Comparison of ENCODE assay signal across 21 cellular contexts in genomic region chr15:38883987-38884386, GRCh38.
DNase-seq lines count a peak whose midpoint lies in the region.
"Had no signal": no experiment of that assay in that cellular context is flagged by ENCODE, and none has a peak within 500 bp of the region (broad histone marks: within the 10 kb centered on the region; RNA-seq: fewer than 3 reads in every experiment).

No MANE protein-coding gene starts in this region.

- H3K4me3 Mint-ChIP-seq in activated CD4-positive, alpha-beta T cell treated with anti-CD3 and anti-CD28 coated beads, Interleukin-2, amount 10 ng/mL, durations not matched to agents 24 days and 14 days, result no peak overlapping the region
- H3K4me3 Mint-ChIP-seq: activated T-cell treated with anti-CD3 and anti-CD28 coated beads, Interleukin-2, amount 50 U/mL, for 24 hours; CD4-positive, CD25-positive, alpha-beta regulatory T cell; stimulated activated naive CD8-positive, alpha-beta T cell treated with anti-CD3 and anti-CD28 coated beads, Interleukin-15, amount 100 ng/mL, for 72 hours; type B pancreatic cell had no signal

- H3K27me3 ChIP-seq in SJCRH30 (no peaks in the 10 kb centered on the region), mesenchymal stem cell (ENCODE audit: control insufficient read depth in 1 of 2, insufficient read depth in 1 of 2, low read length in 2 of 2) (no peaks in the 10 kb centered on the region)
- H3K27me3 ChIP-seq: breast epithelium had no signal

- H2BK15ac ChIP-seq in mesenchymal stem cell (ENCODE audit: low read depth, poor library complexity, severe bottlenecking), result no peak overlapping the region

- no peak overlapping the region for H3K27ac Mint-ChIP-seq in activated CD4-positive, alpha-beta T cell treated with anti-CD3 and anti-CD28 coated beads, Interleukin-2, amount 10 ng/mL, durations not matched to agents 24 days and 14 days
- H3K27ac Mint-ChIP-seq: activated T-cell treated with anti-CD3 and anti-CD28 coated beads, Interleukin-2, amount 50 U/mL, for 24 hours; CD4-positive, CD25-positive, alpha-beta regulatory T cell; stimulated activated naive CD8-positive, alpha-beta T cell treated with anti-CD3 and anti-CD28 coated beads, Interleukin-15, amount 100 ng/mL, for 72 hours; type B pancreatic cell had no signal

- peaks cover 11% of the 10 kb centered on the region for H3K27me3 Mint-ChIP-seq in activated CD4-positive, alpha-beta T cell treated with anti-CD3 and anti-CD28 coated beads, Interleukin-2, amount 10 ng/mL, durations not matched to agents 24 days and 14 days
- H3K27me3 Mint-ChIP-seq: CD4-positive, CD25-positive, alpha-beta regulatory T cell; stimulated activated naive CD8-positive, alpha-beta T cell treated with anti-CD3 and anti-CD28 coated beads, Interleukin-15, amount 100 ng/mL, for 72 hours; type B pancreatic cell had no signal

- WGBS in mesenchymal stem cell, result no CpG with 5 or more reads among the region's 1 CpG

- peaks cover 72% of the 10 kb centered on the region for H3K4me1 ChIP-seq in SJCRH30
- H3K4me1 ChIP-seq in mesenchymal stem cell (ENCODE audit: control insufficient read depth, insufficient read depth, low read depth, low read length), result peaks cover 4% of the 10 kb centered on the region
- H3K4me1 ChIP-seq: breast epithelium had no signal

- H3K27ac ChIP-seq in SJCRH30, result peak overlapping the region; percentile 94
- no peak overlapping the region for H3K27ac ChIP-seq in mesenchymal stem cell (ENCODE audit: low read length, poor library complexity, severe bottlenecking)
- H3K27ac ChIP-seq: breast epithelium, PC-9 had no signal

- H3K36me3 ChIP-seq in SJCRH30, result no peaks in the 10 kb centered on the region
- no peaks in the 10 kb centered on the region for H3K36me3 ChIP-seq in mesenchymal stem cell (ENCODE audit: control insufficient read depth in 1 of 2, insufficient read depth in 2 of 2, low read depth in 1 of 2, low read length in 2 of 2)
- H3K36me3 ChIP-seq: breast epithelium had no signal

- peak overlapping the region in 1 of 2 experiments; percentile 16 for H3K18ac ChIP-seq in mesenchymal stem cell (ENCODE audit: low read depth in 1 of 2, low read length in 2 of 2)

- no peak overlapping the region for H4K8ac ChIP-seq in mesenchymal stem cell (ENCODE audit: low read length)

- no peak overlapping the region for H2AFZ ChIP-seq in mesenchymal stem cell (ENCODE audit: low read depth, low read length)
- H2AFZ ChIP-seq: PC-9 had no signal

- H3K14ac ChIP-seq in mesenchymal stem cell (ENCODE audit: low read length in 2 of 2), result no peak overlapping the region

- no peaks in the 10 kb centered on the region for H3K9me3 Mint-ChIP-seq in activated CD4-positive, alpha-beta T cell treated with anti-CD3 and anti-CD28 coated beads, Interleukin-2, amount 10 ng/mL, durations not matched to agents 24 days and 14 days
- H3K9me3 Mint-ChIP-seq: activated T-cell treated with anti-CD3 and anti-CD28 coated beads, Interleukin-2, amount 50 U/mL, for 24 hours; CD4-positive, CD25-positive, alpha-beta regulatory T cell; stimulated activated naive CD8-positive, alpha-beta T cell treated with anti-CD3 and anti-CD28 coated beads, Interleukin-15, amount 100 ng/mL, for 72 hours had no signal

- peak overlapping the region in 1 of 2 experiments; percentile 41 for H3K4ac ChIP-seq in mesenchymal stem cell (ENCODE audit: low read depth in 1 of 2, low read length in 2 of 2)

- H3K4me1 Mint-ChIP-seq in activated CD4-positive, alpha-beta T cell treated with anti-CD3 and anti-CD28 coated beads, Interleukin-2, amount 10 ng/mL, durations not matched to agents 24 days and 14 days, result peaks cover 4% of the 10 kb centered on the region
- H3K4me1 Mint-ChIP-seq: stimulated activated naive CD8-positive, alpha-beta T cell treated with anti-CD3 and anti-CD28 coated beads, Interleukin-15, amount 100 ng/mL, for 72 hours had no signal

- H3K4me3 ChIP-seq in SJCRH30 (no peak overlapping the region), mesenchymal stem cell (ENCODE audit: insufficient read depth in 1 of 2, low read depth in 1 of 2, low read length in 2 of 2) (no peak overlapping the region)
- H3K4me3 ChIP-seq: breast epithelium, PC-9 had no signal

- H2BK120ac ChIP-seq in mesenchymal stem cell (ENCODE audit: low read depth, low read length), result no peak overlapping the region

- peak; percentile 70 for DNase-seq in A172 (ENCODE audit: low spot score)
- peak; percentile 60 for DNase-seq in GM04503 (ENCODE audit: low read depth)
- DNase-seq in SJCRH30, result peak; percentile 80 to 94
- peak; percentile 49 for DNase-seq in dermis blood vessel endothelial cell
- DNase-seq in NCI-H146 treated with DMSO at 0.1 percent for 48 hours (lab: John Stamatoyannopoulos, UW; ENCODE audit: unreplicated experiment), result no peak
- no peak for DNase-seq in mesenchymal stem cell
- no peak for DNase-seq in activated CD4-positive, alpha-beta T cell treated with anti-CD3 and anti-CD28 coated beads, Interleukin-2, amount 10 ng/mL, durations not matched to agents 24 days and 14 days
- DNase-seq in effector CD4-positive, alpha-beta T cell, result no peak
- DNase-seq: activated CD4-positive, alpha-beta T cell treated with anti-CD3 and anti-CD28 coated beads, Interleukin-2, amount 50 U/mL, for 48 hours; activated naive CD4-positive, alpha-beta T cell treated with anti-CD3 and anti-CD28 coated beads, Interleukin-2, amount 50 U/mL, for 16 hours; activated T-cell treated with anti-CD3 and anti-CD28 coated beads, Interleukin-2, amount 50 U/mL, for 24 hours; effector memory CD4-positive, alpha-beta T cell; left cardiac atrium; NCI-H2107; occipital lobe; PC-9; stimulated activated CD4-positive, alpha-beta T cell treated with anti-CD3 and anti-CD28 coated beads, Interleukin-1b, Interleukin-23, amount 100 ng/mL, for 48 hours; stimulated activated naive CD8-positive, alpha-beta T cell treated with anti-CD3 and anti-CD28 coated beads, Interleukin-15, amount 100 ng/mL, for 72 hours had no signal

- no peak overlapping the region for H3K23ac ChIP-seq in mesenchymal stem cell (ENCODE audit: low read length in 2 of 2)

- no peak overlapping the region for H3K9ac ChIP-seq in mesenchymal stem cell (ENCODE audit: low read length)

- intact Hi-C loops in activated CD4-positive, alpha-beta T cell treated with anti-CD3 and anti-CD28 coated beads, Interleukin-2, amount 10 ng/mL, durations not matched to agents 24 days and 14 days (cut with micrococcal nuclease), result no loop called here

- H3K9me3 ChIP-seq in SJCRH30 (replicated peaks) (no peaks in the 10 kb centered on the region), mesenchymal stem cell (ENCODE audit: control insufficient read depth, low read length) (no peaks in the 10 kb centered on the region)
- H3K9me3 ChIP-seq: breast epithelium had no signal

- no peak overlapping the region for H2BK5ac ChIP-seq in mesenchymal stem cell (ENCODE audit: low read depth, low read length, poor library complexity, severe bottlenecking)

- H3K4me2 ChIP-seq in mesenchymal stem cell (ENCODE audit: low read length, poor library complexity, severe bottlenecking), result no peak overlapping the region
- H3K4me2 ChIP-seq: PC-9 had no signal

- H2BK12ac ChIP-seq in mesenchymal stem cell (ENCODE audit: low read length in 2 of 2), result no peak overlapping the region

- H4K91ac ChIP-seq in mesenchymal stem cell (ENCODE audit: low read length), result no peak overlapping the region

- H3K79me1 ChIP-seq in mesenchymal stem cell (replicated peaks; ENCODE audit: low read length, poor library complexity, severe bottlenecking), result no peaks in the 10 kb centered on the region

- H3K36me3 Mint-ChIP-seq in activated CD4-positive, alpha-beta T cell treated with anti-CD3 and anti-CD28 coated beads, Interleukin-2, amount 10 ng/mL, durations not matched to agents 24 days and 14 days (ENCODE audit: low read depth), result no peaks in the 10 kb centered on the region
- H3K36me3 Mint-ChIP-seq: CD4-positive, CD25-positive, alpha-beta regulatory T cell; type B pancreatic cell had no signal

- no peak overlapping the region for H2AK5ac ChIP-seq in mesenchymal stem cell (ENCODE audit: low read length, severe bottlenecking)

Comparison
In these comparisons a context has a peak if more than half of its experiments do, and no peak if none do; other contexts are left out.
1. DNase-seq: peak in A172 (single experiment), GM04503 (single experiment), SJCRH30 (2 of 2) and dermis blood vessel endothelial cell (single experiment); none in NCI-H146 treated with DMSO at 0.1 percent for 48 hours (single experiment), mesenchymal stem cell (single experiment), activated CD4-positive, alpha-beta T cell treated with anti-CD3 and anti-CD28 coated beads, Interleukin-2, amount 10 ng/mL, durations not matched to agents 24 days and 14 days (single experiment) and effector CD4-positive, alpha-beta T cell (single experiment).